23 cellular contexts compared by ENCODE assay signal in the genomic region with DNA sequence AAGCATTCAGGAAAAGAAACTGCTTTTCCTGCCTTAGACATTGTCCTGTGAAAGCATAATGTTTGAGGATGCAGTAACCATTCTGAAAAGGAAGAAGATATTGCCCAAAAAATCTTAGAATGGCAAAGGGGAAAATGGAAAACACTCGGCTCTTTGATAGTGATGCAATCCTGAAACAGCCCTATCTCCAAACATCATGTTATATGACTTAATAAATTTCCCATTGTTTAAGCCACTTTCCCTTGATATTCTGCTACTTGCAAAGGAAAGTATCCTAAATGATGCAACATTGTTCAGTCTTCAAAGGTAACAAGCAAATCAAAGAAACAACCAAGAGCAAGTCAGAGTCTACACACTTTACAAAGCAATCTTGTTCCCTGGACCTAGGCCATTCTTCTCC.
A peak's percentile ranks its signal among the peaks of the same experiment; 100 is the strongest.
DNase-seq lines count a peak whose midpoint lies in the region; ATAC-seq, FAIRE-seq and TF ChIP-seq lines count a peak whose summit lies in the region.
"Had no signal": no experiment of that assay in that cellular context is flagged by ENCODE, and none has a peak within 500 bp of the region (broad histone marks: within the 10 kb centered on the region; RNA-seq: fewer than 3 reads in every experiment).

No MANE protein-coding gene starts in this region.

- H3K27me3 ChIP-seq in endothelial cell of umbilical vein (ENCODE audit: control insufficient read depth in 2 of 2, insufficient read depth in 2 of 2, low read length in 2 of 2): no peaks in the 10 kb centered on the region

- H3K9me3 Mint-ChIP-seq in WTC11 (no peaks in the 10 kb centered on the region), mesothelial cell of epicardium (no peaks in the 10 kb centered on the region)
- no peaks in the 10 kb centered on the region for H3K9me3 Mint-ChIP-seq in activated T-helper 2 cell treated with anti-CD3 and anti-CD28 coated beads, Interferon-gamma antibody, Interleukin-2, Interleukin-4, amounts not matched to agents 10 μg/mL and 5 μg/mL and 100 μg/mL, durations not matched to agents 14 hours and 24 hours and 36 hours
- H3K9me3 Mint-ChIP-seq in T-helper 2 cell treated with Interferon-gamma antibody and Interleukin-4, amounts not matched to agents 5 μg/mL and 100 μg/mL, for 36 hours: no peaks in the 10 kb centered on the region
- H3K9me3 Mint-ChIP-seq: CD4-positive, alpha-beta T cell; HFFc6; IgD-negative memory B cell had no signal

- H3K4me1 ChIP-seq in HEK293 (ENCODE audit: control insufficient read depth, insufficient read depth, low read length) (no peaks in the 10 kb centered on the region), endothelial cell of umbilical vein (ENCODE audit: control insufficient read depth, extremely low read depth, insufficient read depth, low read length) (no peaks in the 10 kb centered on the region)

- 0 out of 2 replicates have a peak overlapping the region, but pooled peaks have one; percentile 35 for H3K27ac Mint-ChIP-seq in WTC11
- H3K27ac Mint-ChIP-seq in mesothelial cell of epicardium: peak overlapping the region; percentile 83
- no peak overlapping the region for H3K27ac Mint-ChIP-seq in activated T-helper 2 cell treated with anti-CD3 and anti-CD28 coated beads, Interferon-gamma antibody, Interleukin-2, Interleukin-4, amounts not matched to agents 10 μg/mL and 5 μg/mL and 100 μg/mL, durations not matched to agents 14 hours and 24 hours and 36 hours
- no peak overlapping the region for H3K27ac Mint-ChIP-seq in T-helper 2 cell treated with Interferon-gamma antibody and Interleukin-4, amounts not matched to agents 5 μg/mL and 100 μg/mL, for 36 hours
- H3K27ac Mint-ChIP-seq: CD4-positive, alpha-beta T cell; HFFc6; IgD-negative memory B cell had no signal

- DNase-seq in WTC11 (ENCODE audit: low spot score): no peak
- DNase-seq in endothelial cell of umbilical vein (ENCODE audit: low read depth, low spot score): no peak
- no peak for DNase-seq in mesothelial cell of epicardium (ENCODE audit: low spot score in 2 of 2, unreplicated experiment in 2 of 2)
- DNase-seq in activated T-helper 2 cell treated with anti-CD3 and anti-CD28 coated beads, Interferon-gamma antibody, Interleukin-2, Interleukin-4, amounts not matched to agents 10 μg/mL and 5 μg/mL and 100 μg/mL, durations not matched to agents 14 hours and 24 hours and 36 hours (ENCODE audit: low spot score): no peak
- no peak for DNase-seq in NCI-H1105 treated with DMSO at 0.1 percent for 48 hours (lab: John Stamatoyannopoulos, UW)
- DNase-seq in activated T-cell treated with anti-CD3 and anti-CD28 coated beads for 4 hours: no peak
- DNase-seq in T-helper 2 cell treated with Interferon-gamma antibody and Interleukin-4, amounts not matched to agents 5 μg/mL and 100 μg/mL, for 36 hours (ENCODE audit: low spot score): no peak
- DNase-seq: AML-193; CD4-positive, alpha-beta T cell; DMS153; DMS79; GDM1; GM23248; HCEC 1CT; HFFc6 had no signal

- H3K27me3 Mint-ChIP-seq in WTC11 (ENCODE audit: low read depth) (no peaks in the 10 kb centered on the region), mesothelial cell of epicardium (ENCODE audit: low read depth) (no peaks in the 10 kb centered on the region)
- H3K27me3 Mint-ChIP-seq in activated T-helper 2 cell treated with anti-CD3 and anti-CD28 coated beads, Interferon-gamma antibody, Interleukin-2, Interleukin-4, amounts not matched to agents 10 μg/mL and 5 μg/mL and 100 μg/mL, durations not matched to agents 14 hours and 24 hours and 36 hours (ENCODE audit: low read depth): no peaks in the 10 kb centered on the region
- no peaks in the 10 kb centered on the region for H3K27me3 Mint-ChIP-seq in T-helper 2 cell treated with Interferon-gamma antibody and Interleukin-4, amounts not matched to agents 5 μg/mL and 100 μg/mL, for 36 hours (ENCODE audit: low read depth)
- H3K27me3 Mint-ChIP-seq: CD4-positive, alpha-beta T cell; IgD-negative memory B cell had no signal

- H3K79me2 ChIP-seq in endothelial cell of umbilical vein (ENCODE audit: control insufficient read depth, insufficient read depth, low read length): no peaks in the 10 kb centered on the region

- intact Hi-C loops in endothelial cell of umbilical vein (cut with micrococcal nuclease): loop anchor here (5.0 to 10.0 kb wide), 3 partner anchors 35 to 1203 kb away; no protein-coding TSS in a partner anchor
- intact Hi-C loops in activated T-helper 2 cell treated with anti-CD3 and anti-CD28 coated beads, Interferon-gamma antibody, Interleukin-2, Interleukin-4, amounts not matched to agents 10 μg/mL and 5 μg/mL and 100 μg/mL, durations not matched to agents 14 hours and 24 hours and 36 hours (cut with micrococcal nuclease): loop anchor here (5.0 to 10.0 kb wide), 4 partner anchors 163 to 1200 kb away; no protein-coding TSS in a partner anchor

- no peaks in the 10 kb centered on the region for H3K9me1 ChIP-seq in endothelial cell of umbilical vein (replicated peaks; ENCODE audit: control insufficient read depth, extremely low read depth, insufficient read depth, low read length)

- H3K9me3 ChIP-seq in HEK293 (ENCODE audit: control insufficient read depth, insufficient read depth, low read depth, low read length) (no peaks in the 10 kb centered on the region), endothelial cell of umbilical vein (replicated peaks; ENCODE audit: control insufficient read depth, insufficient read depth, low read length) (no peaks in the 10 kb centered on the region)

- TF ChIP-seq CTCF in HEK293 (tag by site-specific recombination; IDR thresholded peaks at IDR 0.05) (no peak), WTC11 (IDR thresholded peaks at IDR 0.05) (no peak), endothelial cell of umbilical vein (IDR thresholded peaks at IDR 0.05; ENCODE audit: extremely low read depth in 1 of 2, insufficient read depth in 1 of 2, low read depth in 1 of 2, low read length in 2 of 2) (no peak), mesothelial cell of epicardium (IDR thresholded peaks at IDR 0.05; ENCODE audit: unreplicated experiment) (no peak)

- no peak for TF ChIP-seq POLR2A in endothelial cell of umbilical vein (IDR thresholded peaks at IDR 0.05; ENCODE audit: low read depth, low read length)

- no peak for ATAC-seq in WTC11

- H3K4me3 ChIP-seq in HEK293 (ENCODE audit: low read depth, low read length) (no peak overlapping the region), endothelial cell of umbilical vein (replicated peaks in 1 of 3; ENCODE audit: insufficient read depth in 1 of 3, low read depth in 1 of 3, low read length in 3 of 3) (no peak overlapping the region)
- H3K4me3 ChIP-seq: GM23248 had no signal

- no TSS peak for BruUV-seq in endothelial cell of umbilical vein (replicated peaks; lab: Mats Ljungman, UMichigan)

- H3K4me1 Mint-ChIP-seq in WTC11 (peaks cover 9% of the 10 kb centered on the region), mesothelial cell of epicardium (peaks cover 49% of the 10 kb centered on the region)
- H3K4me1 Mint-ChIP-seq in activated T-helper 2 cell treated with anti-CD3 and anti-CD28 coated beads, Interferon-gamma antibody, Interleukin-2, Interleukin-4, amounts not matched to agents 10 μg/mL and 5 μg/mL and 100 μg/mL, durations not matched to agents 14 hours and 24 hours and 36 hours (ENCODE audit: low read depth): no peaks in the 10 kb centered on the region
- no peaks in the 10 kb centered on the region for H3K4me1 Mint-ChIP-seq in T-helper 2 cell treated with Interferon-gamma antibody and Interleukin-4, amounts not matched to agents 5 μg/mL and 100 μg/mL, for 36 hours (ENCODE audit: low read depth)

- H3K4me2 ChIP-seq in endothelial cell of umbilical vein (ENCODE audit: insufficient read depth, low read length): no peak overlapping the region

- H3K4me3 Mint-ChIP-seq in WTC11 (no peak overlapping the region), mesothelial cell of epicardium (no peak overlapping the region)
- no peak overlapping the region for H3K4me3 Mint-ChIP-seq in activated T-helper 2 cell treated with anti-CD3 and anti-CD28 coated beads, Interferon-gamma antibody, Interleukin-2, Interleukin-4, amounts not matched to agents 10 μg/mL and 5 μg/mL and 100 μg/mL, durations not matched to agents 14 hours and 24 hours and 36 hours (ENCODE audit: low read depth)
- no peak overlapping the region for H3K4me3 Mint-ChIP-seq in T-helper 2 cell treated with Interferon-gamma antibody and Interleukin-4, amounts not matched to agents 5 μg/mL and 100 μg/mL, for 36 hours
- H3K4me3 Mint-ChIP-seq: CD4-positive, alpha-beta T cell; HFFc6; IgD-negative memory B cell had no signal

- no peaks in the 10 kb centered on the region for H4K20me1 ChIP-seq in endothelial cell of umbilical vein (replicated peaks; ENCODE audit: control insufficient read depth, extremely low read depth, insufficient read depth, low read length)

- CTCF ChIA-PET in HEK293 (lab: Yijun Ruan, JAX) (interaction anchor here (0.6 to 2.0 kb wide), 7 partner anchors 9 to 963 kb away, joined by 3 to 10 read pairs (median 4); no protein-coding TSS in a partner anchor), WTC11 (lab: Charles Lee) (interaction anchor here (0.8 to 2.1 kb wide), 4 partner anchors 29 to 946 kb away, joined by 3 to 5 read pairs (median 3); no protein-coding TSS in a partner anchor), endothelial cell of umbilical vein (lab: Charles Lee) (interaction anchor here (0.8 to 3.6 kb wide), 6 partner anchors 141 to 824 kb away, joined by 3 to 49 read pairs (median 13); no protein-coding TSS in a partner anchor)

- H2AFZ ChIP-seq in endothelial cell of umbilical vein (ENCODE audit: low read depth, low read length): no peak overlapping the region
- H2AFZ ChIP-seq: GM23248 had no signal

- FAIRE-seq in endothelial cell of umbilical vein (lab: Jason Lieb, UNC): peak; percentile 63
- FAIRE-seq: A204.1, GM12892, GM18507, H54 had no signal

- H3K9ac ChIP-seq in endothelial cell of umbilical vein (replicated peaks; ENCODE audit: extremely low read depth, insufficient read depth, low read length): no peak overlapping the region
- H3K9ac ChIP-seq: GM23248 had no signal

- H3K27ac ChIP-seq in HEK293 (ENCODE audit: extremely low read depth, low read depth, low read length) (no peak overlapping the region), endothelial cell of umbilical vein (ENCODE audit: insufficient read depth, low read depth, low read length) (no peak overlapping the region)
- H3K27ac ChIP-seq: C4-2B, GM23248, HL-60 had no signal

- POLR2A ChIA-PET in HEK293 (lab: Yijun Ruan, JAX): no interaction called here
- POLR2A ChIA-PET in WTC11 (lab: Charles Lee): no interaction called here
- POLR2A ChIA-PET in endothelial cell of umbilical vein (lab: Charles Lee): no interaction called here

- H3K36me3 ChIP-seq in HEK293 (ENCODE audit: control insufficient read depth in 2 of 2, insufficient read depth in 1 of 2, low read length in 2 of 2): no peaks in the 10 kb centered on the region
- H3K36me3 ChIP-seq in endothelial cell of umbilical vein (ENCODE audit: control insufficient read depth in 2 of 2, extremely low read depth in 1 of 2, insufficient read depth in 2 of 2, low read length in 2 of 2): no peaks in the 10 kb centered on the region

- dilution Hi-C loops in endothelial cell of umbilical vein (cut with MboI; ENCODE audit: extremely low pct_ligation_motif_present, low sequenced_read_pairs): no loop called here

- H3K36me3 Mint-ChIP-seq in WTC11 (no peaks in the 10 kb centered on the region), mesothelial cell of epicardium (no peaks in the 10 kb centered on the region)
- H3K36me3 Mint-ChIP-seq in activated T-helper 2 cell treated with anti-CD3 and anti-CD28 coated beads, Interferon-gamma antibody, Interleukin-2, Interleukin-4, amounts not matched to agents 10 μg/mL and 5 μg/mL and 100 μg/mL, durations not matched to agents 14 hours and 24 hours and 36 hours (ENCODE audit: low read depth): no peaks in the 10 kb centered on the region
- H3K36me3 Mint-ChIP-seq in T-helper 2 cell treated with Interferon-gamma antibody and Interleukin-4, amounts not matched to agents 5 μg/mL and 100 μg/mL, for 36 hours (ENCODE audit: low read depth): no peaks in the 10 kb centered on the region
- H3K36me3 Mint-ChIP-seq: IgD-negative memory B cell had no signal

Comparison
In these comparisons a context has a peak if more than half of its experiments do, and no peak if none do; other contexts are left out.
1. H3K27ac Mint-ChIP-seq: peak in WTC11 (single experiment) and mesothelial cell of epicardium (single experiment); none in activated T-helper 2 cell treated with anti-CD3 and anti-CD28 coated beads, Interferon-gamma antibody, Interleukin-2, Interleukin-4, amounts not matched to agents 10 μg/mL and 5 μg/mL and 100 μg/mL, durations not matched to agents 14 hours and 24 hours and 36 hours (single experiment) and T-helper 2 cell treated with Interferon-gamma antibody and Interleukin-4, amounts not matched to agents 5 μg/mL and 100 μg/mL, for 36 hours (single experiment).